8 cellular contexts compared by ENCODE assay signal in genomic region chr18:58671122-58671940, GRCh38. TPM values are rescaled to one million over a fixed set of nuclear protein-coding genes. Genes with fewer than 3 reads are reported as not detected.
DNase-seq lines count a peak whose midpoint lies in the region; ATAC-seq and TF ChIP-seq lines count a peak whose summit lies in the region.

A gene with protein sequence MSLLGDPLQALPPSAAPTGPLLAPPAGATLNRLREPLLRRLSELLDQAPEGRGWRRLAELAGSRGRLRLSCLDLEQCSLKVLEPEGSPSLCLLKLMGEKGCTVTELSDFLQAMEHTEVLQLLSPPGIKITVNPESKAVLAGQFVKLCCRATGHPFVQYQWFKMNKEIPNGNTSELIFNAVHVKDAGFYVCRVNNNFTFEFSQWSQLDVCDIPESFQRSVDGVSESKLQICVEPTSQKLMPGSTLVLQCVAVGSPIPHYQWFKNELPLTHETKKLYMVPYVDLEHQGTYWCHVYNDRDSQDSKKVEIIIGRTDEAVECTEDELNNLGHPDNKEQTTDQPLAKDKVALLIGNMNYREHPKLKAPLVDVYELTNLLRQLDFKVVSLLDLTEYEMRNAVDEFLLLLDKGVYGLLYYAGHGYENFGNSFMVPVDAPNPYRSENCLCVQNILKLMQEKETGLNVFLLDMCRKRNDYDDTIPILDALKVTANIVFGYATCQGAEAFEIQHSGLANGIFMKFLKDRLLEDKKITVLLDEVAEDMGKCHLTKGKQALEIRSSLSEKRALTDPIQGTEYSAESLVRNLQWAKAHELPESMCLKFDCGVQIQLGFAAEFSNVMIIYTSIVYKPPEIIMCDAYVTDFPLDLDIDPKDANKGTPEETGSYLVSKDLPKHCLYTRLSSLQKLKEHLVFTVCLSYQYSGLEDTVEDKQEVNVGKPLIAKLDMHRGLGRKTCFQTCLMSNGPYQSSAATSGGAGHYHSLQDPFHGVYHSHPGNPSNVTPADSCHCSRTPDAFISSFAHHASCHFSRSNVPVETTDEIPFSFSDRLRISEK (plus strand): TSS chr18:58671465. CDS start chr18:58671644, 179 bp downstream.

- DNase-seq in NCI-H1436 (lab: John Stamatoyannopoulos, UW): peak; percentile 88
- DNase-seq in SW480 (ENCODE audit: low spot score): peak; percentile 81
- peak; percentile 98 for DNase-seq in activated naive CD8-positive, alpha-beta T cell treated with anti-CD3 and anti-CD28 coated beads, Interleukin-2, amount 50 U/mL, for 24 hours
- peak; percentile 98 for DNase-seq in cardiac septum (ENCODE audit: low spot score)
- peak; percentile 82 to 98 (median 88) for DNase-seq in posterior cingulate gyrus
- peak; percentile 98 for DNase-seq in type B pancreatic cell (ENCODE audit: extremely low spot score, unreplicated experiment)

- no peak for TF ChIP-seq CTCF in GM12875 (IDR thresholded peaks at IDR 0.05; ENCODE audit: borderline replicate concordance, insufficient read depth, low read depth, low read length)
- TF ChIP-seq CTCF in type B pancreatic cell (conservative IDR thresholded peaks at IDR 0.05): peak; percentile 50

- peak within 1 kb of the TSS; percentile 95 for H3K4me3 Mint-ChIP-seq in activated naive CD8-positive, alpha-beta T cell treated with anti-CD3 and anti-CD28 coated beads, Interleukin-2, amount 50 U/mL, for 24 hours
- H3K4me3 Mint-ChIP-seq in type B pancreatic cell: peak within 1 kb of the TSS; percentile 95

- peak within 1 kb of the TSS; percentile 83 for H3K27ac Mint-ChIP-seq in activated naive CD8-positive, alpha-beta T cell treated with anti-CD3 and anti-CD28 coated beads, Interleukin-2, amount 50 U/mL, for 24 hours
- peak within 1 kb of the TSS; percentile 88 for H3K27ac Mint-ChIP-seq in type B pancreatic cell

- H3K9me3 Mint-ChIP-seq in activated naive CD8-positive, alpha-beta T cell treated with anti-CD3 and anti-CD28 coated beads, Interleukin-2, amount 50 U/mL, for 24 hours: no peaks in the 10 kb centered on the region
- no peaks in the 10 kb centered on the region for H3K9me3 Mint-ChIP-seq in type B pancreatic cell

- intact Hi-C loops in cardiac septum (cut with DNase I): loop anchor here (5.0 kb wide), 2 partner anchors 34 to 91 kb away; no protein-coding TSS in a partner anchor
- intact Hi-C loops in posterior cingulate gyrus (cut with DNase I): no loop called here

- no peaks in the 10 kb centered on the region for H3K27me3 Mint-ChIP-seq in activated naive CD8-positive, alpha-beta T cell treated with anti-CD3 and anti-CD28 coated beads, Interleukin-2, amount 50 U/mL, for 24 hours
- peaks cover 12% of the 10 kb centered on the region for H3K27me3 Mint-ChIP-seq in type B pancreatic cell

- H3K4me1 Mint-ChIP-seq in activated naive CD8-positive, alpha-beta T cell treated with anti-CD3 and anti-CD28 coated beads, Interleukin-2, amount 50 U/mL, for 24 hours: peaks cover 73% of the 10 kb centered on the region
- peaks cover 14% of the 10 kb centered on the region for H3K4me1 Mint-ChIP-seq in type B pancreatic cell (ENCODE audit: unreplicated experiment)

- peaks cover 17% of the 10 kb centered on the region for H3K36me3 Mint-ChIP-seq in activated naive CD8-positive, alpha-beta T cell treated with anti-CD3 and anti-CD28 coated beads, Interleukin-2, amount 50 U/mL, for 24 hours (ENCODE audit: low read depth)
- H3K36me3 Mint-ChIP-seq in type B pancreatic cell: peaks cover 12% of the 10 kb centered on the region

- peak; percentile 74 for ATAC-seq in HG02763 (IDR thresholded peaks at IDR 0.05; ENCODE audit: unreplicated experiment)
- ATAC-seq in activated naive CD8-positive, alpha-beta T cell treated with anti-CD3 and anti-CD28 coated beads, Interleukin-2, amount 50 U/mL, for 24 hours: peak; percentile 89

- H3K4me3 ChIP-seq in GM12875 (ENCODE audit: low read depth, low read length): peak within 1 kb of the TSS; percentile 88

RNA-seq across cellular contexts. Expression of the gene that starts here (rescaled TPM):
- total RNA-seq in cardiac septum: 12.8 TPM
- 17.9 and 29.7 TPM in 2 replicates for total RNA-seq in type B pancreatic cell (ENCODE audit: low replicate concordance)

Comparison
In these comparisons a context has a peak if more than half of its experiments do, and no peak if none do; other contexts are left out.
1. Peak in every context shown above with its lines: DNase-seq, ATAC-seq and H3K4me3 ChIP-seq.